In the genomic region with DNA sequence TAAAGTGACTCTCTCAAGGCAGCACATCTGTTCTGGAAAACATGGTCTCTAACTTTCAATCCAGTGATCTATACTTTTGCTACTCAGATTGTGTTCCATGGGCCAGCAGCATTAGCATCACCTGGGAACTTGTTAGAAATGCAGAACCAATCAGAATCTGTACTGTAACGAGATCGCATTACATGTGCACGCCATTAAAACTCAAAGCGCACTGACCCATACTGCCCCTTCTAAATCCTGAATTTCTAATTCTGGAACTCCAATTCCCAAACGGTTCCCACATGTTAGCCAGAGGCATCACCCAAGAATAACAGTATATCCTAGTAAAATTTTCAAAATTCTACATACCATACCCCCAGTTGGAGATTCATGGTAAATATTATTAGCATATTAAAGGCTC, we compare ENCODE assay signal across 10 cellular contexts. TPM values are rescaled to one million over a fixed set of nuclear protein-coding genes. Genes with fewer than 3 reads are reported as not detected.
A peak's percentile ranks its signal among the peaks of the same experiment; 100 is the strongest.
DNase-seq lines count a peak whose midpoint lies in the region; ATAC-seq and TF ChIP-seq lines count a peak whose summit lies in the region.
"Had no signal": no experiment of that assay in that cellular context is flagged by ENCODE, and none has a peak within 500 bp of the region (broad histone marks: within the 10 kb centered on the region; RNA-seq: fewer than 3 reads in every experiment).

No MANE protein-coding gene starts in this region.

- no peak overlapping the region for H2BK12ac ChIP-seq in neuronal stem cell (ENCODE audit: low read length)

- no peak overlapping the region for H4K91ac ChIP-seq in neuronal stem cell (ENCODE audit: low read depth, low read length, poor library complexity)

- H2AK5ac ChIP-seq in neuronal stem cell (ENCODE audit: low read depth, low read length) = no peak overlapping the region

- no peaks in the 10 kb centered on the region for H3F3A ChIP-seq in Loucy (ENCODE audit: low read depth)

- peaks cover 21 to 51% (median 43%) of the 10 kb centered on the region in 11 experiments; a peak in 19 of 22 replicates for H4K20me1 ChIP-seq in BLaER1 treated with 17β-estradiol and CSF1 and Interleukin-3, amounts not matched to agents 10 nM and 100 nM
- H4K20me1 ChIP-seq in Loucy (ENCODE audit: insufficient read depth, low read length, poor library complexity, severe bottlenecking) = peaks cover 19% of the 10 kb centered on the region

- no peak overlapping the region for H3K23ac ChIP-seq in neuronal stem cell (ENCODE audit: low read depth, low read length, poor library complexity)

- H3K4me1 ChIP-seq in BLaER1 treated with 17β-estradiol and CSF1 and Interleukin-3, amounts not matched to agents 10 nM and 100 nM = peaks cover 48 to 59% (median 55%) of the 10 kb centered on the region in 10 experiments
- H3K4me1 ChIP-seq in Loucy (ENCODE audit: insufficient read depth, low read length, poor library complexity, severe bottlenecking) (peaks cover 39% of the 10 kb centered on the region), neuronal stem cell (ENCODE audit: control insufficient read depth in 2 of 2, insufficient read depth in 1 of 2, low read depth in 1 of 2, low read length in 2 of 2) (peaks cover 4 to 11% of the 10 kb centered on the region in 2 donors)
- peaks cover 21% of the 10 kb centered on the region for H3K4me1 ChIP-seq in effector memory CD4-positive, alpha-beta T cell (ENCODE audit: control insufficient read depth, insufficient read depth, low read length, poor library complexity, severe bottlenecking)

- H3K9me3 ChIP-seq in BLaER1 treated with 17β-estradiol and CSF1 and Interleukin-3, amounts not matched to agents 10 nM and 100 nM (replicated peaks in 1 of 11) = no peaks in the 10 kb centered on the region
- H3K9me3 ChIP-seq in Loucy (ENCODE audit: insufficient read depth, low read depth, low read length) (no peaks in the 10 kb centered on the region), neuronal stem cell (replicated peaks in 1 of 2; ENCODE audit: control insufficient read depth in 2 of 2, insufficient read depth in 1 of 2, low read depth in 1 of 2, low read length in 2 of 2) (no peaks in the 10 kb centered on the region)
- no peaks in the 10 kb centered on the region for H3K9me3 ChIP-seq in effector memory CD4-positive, alpha-beta T cell (ENCODE audit: control insufficient read depth, low read length)
- H3K9me3 ChIP-seq: Peyer's patch had no signal

- H3K14ac ChIP-seq in neuronal stem cell (ENCODE audit: low read length) = no peak overlapping the region

- H3K4me2 ChIP-seq in BLaER1 treated with 17β-estradiol and CSF1 and Interleukin-3, amounts not matched to agents 10 nM and 100 nM = peak overlapping the region; percentile 83 to 100 (median 94)
- H3K4me2 ChIP-seq in Loucy (ENCODE audit: low read depth, low read length, poor library complexity, severe bottlenecking) = peak overlapping the region; percentile 83
- H3K4me2 ChIP-seq in neuronal stem cell (ENCODE audit: insufficient read depth, low read length, poor library complexity, severe bottlenecking) = peak overlapping the region; percentile 29

- peak overlapping the region; percentile 74 to 85 (median 82) for H3K4me3 ChIP-seq in BLaER1 treated with 17β-estradiol and CSF1 and Interleukin-3, amounts not matched to agents 10 nM and 100 nM
- H3K4me3 ChIP-seq in Loucy (ENCODE audit: low read length, poor library complexity, severe bottlenecking) (peak overlapping the region; percentile 96), neuronal stem cell (ENCODE audit: low read length in 2 of 2) (peak overlapping the region in 1 of 2 donors; percentile 65)
- peak overlapping the region; percentile 86 for H3K4me3 ChIP-seq in effector memory CD4-positive, alpha-beta T cell (ENCODE audit: insufficient read depth, low read depth, low read length, poor library complexity, severe bottlenecking)

- peaks cover under 1 to 22% (median 6%) of the 10 kb centered on the region in 11 experiments; a peak in 20 of 22 replicates for H3K36me3 ChIP-seq in BLaER1 treated with 17β-estradiol and CSF1 and Interleukin-3, amounts not matched to agents 10 nM and 100 nM
- H3K36me3 ChIP-seq in Loucy (ENCODE audit: insufficient read depth, low read length) (no peaks in the 10 kb centered on the region; the same call in 1 of the 2 replicates), neuronal stem cell (replicated peaks in 1 of 2; ENCODE audit: control insufficient read depth in 2 of 2, insufficient read depth in 2 of 2, low read length in 2 of 2) (peaks cover 0 to 5% of the 10 kb centered on the region in 2 donors)
- no peaks in the 10 kb centered on the region for H3K36me3 ChIP-seq in effector memory CD4-positive, alpha-beta T cell (ENCODE audit: control insufficient read depth, insufficient read depth, low read length)
- H3K36me3 ChIP-seq: Peyer's patch had no signal

- peaks cover 45% of the 10 kb centered on the region for H3K79me2 ChIP-seq in Loucy (ENCODE audit: insufficient read depth, low read length)

- H3K18ac ChIP-seq in neuronal stem cell (ENCODE audit: low read length) = no peak overlapping the region

- no CpG with 5 or more reads among the region's 5 CpGs for WGBS in neuronal stem cell (ENCODE audit: extremely low coverage in 2 of 2, insufficient read length in 2 of 2, insufficient replicate concordance in 1 of 2), 2 donors

- TF ChIP-seq CTCF in Loucy (conservative IDR thresholded peaks at IDR 0.05; ENCODE audit: low read length) = no peak

- no peaks in the 10 kb centered on the region for H3K27me3 ChIP-seq in BLaER1 treated with 17β-estradiol and CSF1 and Interleukin-3, amounts not matched to agents 10 nM and 100 nM
- H3K27me3 ChIP-seq in Loucy (ENCODE audit: insufficient read depth, low read length, poor library complexity, severe bottlenecking) (no peaks in the 10 kb centered on the region), neuronal stem cell (ENCODE audit: control insufficient read depth in 3 of 3, insufficient read depth in 3 of 3, low read depth in 1 of 3, low read length in 3 of 3) (no peaks in the 10 kb centered on the region)
- H3K27me3 ChIP-seq in effector memory CD4-positive, alpha-beta T cell (replicated peaks; ENCODE audit: control insufficient read depth, insufficient read depth, low read length, poor library complexity, severe bottlenecking) = no peaks in the 10 kb centered on the region
- H3K27me3 ChIP-seq: Peyer's patch had no signal

- no peak overlapping the region for H3K4ac ChIP-seq in neuronal stem cell (ENCODE audit: low read length)

- no peak overlapping the region for H2BK5ac ChIP-seq in neuronal stem cell (ENCODE audit: low read length)

- peaks cover 1% of the 10 kb centered on the region for H3K79me1 ChIP-seq in neuronal stem cell (ENCODE audit: low read depth, low read length)

- H2BK15ac ChIP-seq in neuronal stem cell (ENCODE audit: low read length) = no peak overlapping the region

- ATAC-seq in HG02763 (IDR thresholded peaks at IDR 0.05; ENCODE audit: unreplicated experiment) (no peak), GM18909 (IDR thresholded peaks at IDR 0.05; ENCODE audit: poor library complexity, unreplicated experiment) (no peak)

- H3K9ac ChIP-seq in BLaER1 treated with 17β-estradiol and CSF1 and Interleukin-3, amounts not matched to agents 10 nM and 100 nM = peak overlapping the region; percentile 85 to 98 (median 93); a peak in 20 of 22 replicates
- peak overlapping the region; percentile 89 for H3K9ac ChIP-seq in Loucy (ENCODE audit: low read depth, low read length, poor library complexity, severe bottlenecking)
- H3K9ac ChIP-seq in neuronal stem cell (ENCODE audit: low read depth, low read length, poor library complexity) = no peak overlapping the region

- H3K27ac ChIP-seq in BLaER1 treated with 17β-estradiol and CSF1 and Interleukin-3, amounts not matched to agents 10 nM and 100 nM = peak overlapping the region in 1 of 11 experiments; percentile 94; a peak in 2 of 22 replicates
- no peak overlapping the region for H3K27ac ChIP-seq in effector memory CD4-positive, alpha-beta T cell (ENCODE audit: insufficient read depth, low read length, poor library complexity, severe bottlenecking)
- H3K27ac ChIP-seq in neuronal stem cell (replicated peaks; ENCODE audit: low read length) = no peak overlapping the region

- no peaks in the 10 kb centered on the region for H3K9me2 ChIP-seq in Loucy (replicated peaks; ENCODE audit: low read depth, low read length)

- H2AFZ ChIP-seq in Loucy (ENCODE audit: low read length) (no peak overlapping the region), neuronal stem cell (ENCODE audit: low read length) (no peak overlapping the region)

- no peak overlapping the region for H2BK120ac ChIP-seq in neuronal stem cell (ENCODE audit: low read depth, low read length)

- DNase-seq in effector memory CD4-positive, alpha-beta T cell = no peak
- no peak for DNase-seq in neuronal stem cell (ENCODE audit: low spot score)
- DNase-seq in HK-2 (ENCODE audit: unreplicated experiment) = no peak
- DNase-seq in GOT3 (lab: John Stamatoyannopoulos, UW) = no peak
- DNase-seq: Peyer's patch, small intestine had no signal

- no peak overlapping the region for H4K8ac ChIP-seq in neuronal stem cell (ENCODE audit: low read depth, low read length)

RNA-seq across cellular contexts. Expression of gene DCTN1, which starts 10.5 kb away (rescaled TPM):
- polyA plus RNA-seq in neuronal stem cell (2013, experiment 1 of 2) = 127 TPM
- polyA plus RNA-seq in neuronal stem cell (2013, experiment 2 of 2) = 131 TPM

RNA-seq across cellular contexts. Expression of gene C2orf81, which starts 30.8 kb away (rescaled TPM):
- 9.5 TPM for polyA plus RNA-seq in neuronal stem cell (2013, experiment 1 of 2)
- 9.0 TPM for polyA plus RNA-seq in neuronal stem cell (2013, experiment 2 of 2)

RNA-seq across cellular contexts. Expression of gene WDR54, which starts 30.9 kb away (rescaled TPM):
- 53.6 TPM for polyA plus RNA-seq in neuronal stem cell (2013, experiment 1 of 2)
- polyA plus RNA-seq in neuronal stem cell (2013, experiment 2 of 2) = 50.0 TPM

RNA-seq across cellular contexts. Expression of gene SLC4A5, which starts 47.4 kb away (rescaled TPM):
- polyA plus RNA-seq in neuronal stem cell (2013, experiment 1 of 2) = 1.2 TPM
- polyA plus RNA-seq in neuronal stem cell (2013, experiment 2 of 2) = 1.1 TPM

RNA-seq across cellular contexts. Expression of gene RTKN, which starts 51.1 kb away (rescaled TPM):
- 20.6 TPM for polyA plus RNA-seq in neuronal stem cell (2013, experiment 1 of 2)
- polyA plus RNA-seq in neuronal stem cell (2013, experiment 2 of 2) = 20.1 TPM

Comparison
In these comparisons a context has a peak if more than half of its experiments do, and no peak if none do; other contexts are left out.
1. H3K4me2 ChIP-seq: peak in every context shown above with its lines; median percentile 94 in BLaER1 treated with 17β-estradiol and CSF1 and Interleukin-3, amounts not matched to agents 10 nM and 100 nM; 83 in Loucy; 29 in neuronal stem cell.